ENCODE assay signal across 22 cellular contexts in the genomic region with DNA sequence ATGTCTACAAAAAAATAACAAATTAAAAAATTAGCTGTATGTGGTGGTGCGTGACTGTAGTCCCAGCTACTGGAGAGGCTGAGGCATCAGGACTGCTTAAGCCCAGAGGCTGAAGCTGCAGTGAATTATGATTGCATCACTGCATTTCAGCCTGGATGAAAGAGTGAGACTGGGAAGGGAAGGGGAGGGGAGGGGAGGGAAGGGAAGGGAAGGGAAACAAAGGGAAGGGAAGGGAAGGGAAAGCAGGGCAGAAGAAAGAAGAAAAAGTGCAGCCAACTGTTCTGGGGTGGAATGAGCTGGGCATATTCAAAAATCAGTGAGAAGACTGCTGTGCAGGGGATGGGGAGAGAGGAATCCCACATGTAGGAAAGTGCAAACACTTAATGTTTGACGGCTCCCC.
A peak's percentile ranks its signal among the peaks of the same experiment; 100 is the strongest.
DNase-seq lines count a peak whose midpoint lies in the region; ATAC-seq, FAIRE-seq and TF ChIP-seq lines count a peak whose summit lies in the region.
"Had no signal": no experiment of that assay in that cellular context is flagged by ENCODE, and none has a peak within 500 bp of the region (broad histone marks: within the 10 kb centered on the region; RNA-seq: fewer than 3 reads in every experiment).

No MANE protein-coding gene starts in this region.

- no peaks in the 10 kb centered on the region for H3K36me3 ChIP-seq in left ventricle myocardium inferior
- no peaks in the 10 kb centered on the region for H3K36me3 ChIP-seq in BE2C
- H3K36me3 ChIP-seq: BLaER1 treated with 17β-estradiol and CSF1 and Interleukin-3, amounts not matched to agents 10 nM and 100 nM; SJCRH30 had no signal

- peak; percentile 62 for ATAC-seq in Right ventricle myocardium inferior
- no peak for ATAC-seq in HG02885 (IDR thresholded peaks at IDR 0.05; ENCODE audit: poor library complexity, unreplicated experiment)
- ATAC-seq: CD8-positive, alpha-beta T cell; GM12878; GM23338; HCT116 had no signal

- H3K9me3 ChIP-seq in left ventricle myocardium inferior (replicated peaks) (no peaks in the 10 kb centered on the region), BE2C (no peaks in the 10 kb centered on the region)
- H3K9me3 ChIP-seq: BLaER1 treated with 17β-estradiol and CSF1 and Interleukin-3, amounts not matched to agents 10 nM and 100 nM; SJCRH30 had no signal

- intact Hi-C loops in Right ventricle myocardium inferior (cut with DNase I) (no loop called here), left ventricle myocardium inferior (cut with micrococcal nuclease) (no loop called here)

- peak; percentile 63 for FAIRE-seq in urothelium cell line (lab: Jason Lieb, UNC)
- FAIRE-seq: GM12878 had no signal

- TF ChIP-seq CTCF in left ventricle myocardium inferior (IDR thresholded peaks at IDR 0.05; ENCODE audit: borderline replicate concordance) (no peak), fibroblast of the aortic adventitia (IDR thresholded peaks at IDR 0.05; ENCODE audit: insufficient read depth, low read length) (no peak), BE2C (IDR thresholded peaks at IDR 0.05; ENCODE audit: low read depth, low read length) (no peak)

- no peak overlapping the region for H3K4me3 ChIP-seq in left ventricle myocardium inferior
- no peak overlapping the region for H3K4me3 ChIP-seq in fibroblast of the aortic adventitia (ENCODE audit: low read depth, low read length)
- H3K4me3 ChIP-seq in BE2C (ENCODE audit: low read depth, low read length): no peak overlapping the region
- H3K4me3 ChIP-seq: BLaER1 treated with 17β-estradiol and CSF1 and Interleukin-3, amounts not matched to agents 10 nM and 100 nM; GM12878; GM23338; SJCRH30 had no signal

- no peaks in the 10 kb centered on the region for H3K4me1 ChIP-seq in left ventricle myocardium inferior
- H3K4me1 ChIP-seq in BE2C: no peaks in the 10 kb centered on the region
- H3K4me1 ChIP-seq: SJCRH30 had no signal

- DNase-seq in Right ventricle myocardium inferior (ENCODE audit: missing footprints) (no peak), left ventricle myocardium inferior (no peak), RPMI7951 (ENCODE audit: low read depth) (peak; percentile 85), fibroblast of the aortic adventitia (ENCODE audit: low read depth) (peak; percentile 61), urothelium cell line (ENCODE audit: low spot score) (no peak), KG1 (lab: John Stamatoyannopoulos, UW) (no peak), BE2C (no peak)
- DNase-seq: Calu3; CD8-positive, alpha-beta T cell; EL; NCI-H1417 treated with DMSO at 0.1 percent for 48 hours; NCI-H187 treated with DMSO at 0.1 percent for 48 hours; NCI-H2227 treated with DMSO at 0.1 percent for 48 hours; NCI-H524; RPMI8226; SJCRH30 had no signal

- H3K27ac ChIP-seq in left ventricle myocardium inferior (replicated peaks): no peak overlapping the region
- H3K27ac ChIP-seq: 22Rv1; BLaER1 treated with 17β-estradiol and CSF1 and Interleukin-3, amounts not matched to agents 10 nM and 100 nM; SJCRH30 had no signal

- H3K27me3 ChIP-seq in left ventricle myocardium inferior (ENCODE audit: low read depth) (no peaks in the 10 kb centered on the region), BE2C (no peaks in the 10 kb centered on the region)
- H3K27me3 ChIP-seq: BLaER1 treated with 17β-estradiol and CSF1 and Interleukin-3, amounts not matched to agents 10 nM and 100 nM; SJCRH30 had no signal

Comparison
In these comparisons a context has a peak if more than half of its experiments do, and no peak if none do; other contexts are left out.
1. DNase-seq: peak in RPMI7951 (single experiment) and fibroblast of the aortic adventitia (single experiment); none in Right ventricle myocardium inferior (single experiment), left ventricle myocardium inferior (single experiment), urothelium cell line (single experiment), KG1 (single experiment) and BE2C (single experiment).